8 cellular contexts compared by ENCODE assay signal in the genomic region with DNA sequence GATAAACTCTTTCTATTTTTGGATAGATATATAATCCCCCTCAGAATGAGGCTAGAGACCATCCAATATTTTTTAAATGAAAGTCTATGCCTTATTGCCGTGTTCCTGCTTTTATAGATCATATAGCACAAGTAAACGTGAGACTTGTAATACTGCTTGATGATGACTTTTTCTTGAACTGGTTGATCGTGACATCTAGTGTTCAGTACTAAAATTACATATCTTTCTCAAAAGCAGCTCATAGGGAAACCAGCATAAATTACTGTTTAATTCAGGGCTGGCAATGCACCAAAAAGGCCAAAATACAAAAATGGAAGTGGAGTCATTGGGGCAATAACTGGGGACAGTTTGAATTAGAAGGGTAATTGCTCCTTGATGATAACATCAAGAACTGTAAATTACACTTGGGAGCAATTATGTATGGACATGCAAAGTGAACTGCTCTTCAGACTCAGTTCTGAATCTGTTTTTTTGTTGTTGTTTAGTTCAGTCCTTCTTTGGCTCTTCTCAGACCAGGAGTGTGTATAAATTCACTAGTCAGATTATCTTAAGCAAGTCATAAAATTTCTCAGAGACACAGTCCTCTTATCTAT.
DNase-seq lines count a peak whose midpoint lies in the region; ATAC-seq, FAIRE-seq and TF ChIP-seq lines count a peak whose summit lies in the region.

No MANE protein-coding gene starts in this region.

- no peak overlapping the region for H3K27ac ChIP-seq in GM23248
- H3K27ac ChIP-seq in breast epithelium = no peak overlapping the region
- H3K27ac ChIP-seq in HepG2 (ENCODE audit: extremely low read length, insufficient read depth, low read length) = no peak overlapping the region

- TF ChIP-seq EP300 in HepG2 (IDR thresholded peaks at IDR 0.05; ENCODE audit: low read depth in 2 of 2, low read length in 2 of 2) (no peak), HepG2 (CRISPR knock-in tag; IDR thresholded peaks at IDR 0.05; ENCODE audit: borderline replicate concordance) (no peak)

- ATAC-seq in HepG2 (no peak), esophagus mucosa (no peak)

- H3K9me2 ChIP-seq in GM23248 (ENCODE audit: insufficient read depth) = no peaks in the 10 kb centered on the region

- H3K27me3 ChIP-seq in GM23248 (replicated peaks; ENCODE audit: insufficient read depth) (no peaks in the 10 kb centered on the region), breast epithelium (no peaks in the 10 kb centered on the region), HepG2 (ENCODE audit: control insufficient read depth in 1 of 2, insufficient read depth in 2 of 2, low read length in 2 of 2) (no peaks in the 10 kb centered on the region)

- no peak overlapping the region for H3K4me3 ChIP-seq in AG04449 (ENCODE audit: low read depth, low read length)
- no peak overlapping the region for H3K4me3 ChIP-seq in GM23248
- H3K4me3 ChIP-seq in breast epithelium = no peak overlapping the region
- no peak overlapping the region for H3K4me3 ChIP-seq in HepG2 (replicated peaks in 1 of 3; ENCODE audit: insufficient read depth in 1 of 3, low read depth in 2 of 3, low read length in 3 of 3)

- POLR2A ChIA-PET in AG04449 (lab: Yijun Ruan, JAX) (no interaction called here), HepG2 (lab: Yijun Ruan, JAX) (no interaction called here)

- FAIRE-seq in HepG2 (lab: Jason Lieb, UNC) = peak; percentile 18

- peak; percentile 47; the same call in 1 of the 2 replicates for TF ChIP-seq RAD21 in HepG2 (CRISPR knock-in tag; IDR thresholded peaks at IDR 0.05)

- H2AFZ ChIP-seq in GM23248 (no peak overlapping the region), HepG2 (ENCODE audit: low read length) (no peak overlapping the region)

- BruUV-seq in HepG2 (replicated peaks; lab: Mats Ljungman, UMichigan) = no TSS peak

- H3K4me1 ChIP-seq in GM23248 (ENCODE audit: insufficient read depth) (peaks cover 11% of the 10 kb centered on the region), breast epithelium (no peaks in the 10 kb centered on the region), HepG2 (ENCODE audit: insufficient read depth, low read length) (peaks cover 25% of the 10 kb centered on the region)

- H3K9me3 ChIP-seq in GM23248 (ENCODE audit: low read depth) (no peaks in the 10 kb centered on the region), breast epithelium (no peaks in the 10 kb centered on the region), HepG2 (ENCODE audit: low read length) (no peaks in the 10 kb centered on the region)

- DNase-seq in AG04449 (ENCODE audit: low read depth, low spot score) = peak; percentile 31
- peak; percentile 71 for DNase-seq in GM23248
- DNase-seq in NCI-H524 (lab: John Stamatoyannopoulos, UW) = peak; percentile 39 to 75
- DNase-seq in breast epithelium (ENCODE audit: low spot score in 2 of 2) = no peak
- DNase-seq in HepG2 (ENCODE audit: low spot score) = peak; percentile 27
- DNase-seq in HK-2 (ENCODE audit: unreplicated experiment) = no peak
- DNase-seq in activated T-cell treated with anti-CD3 and anti-CD28 coated beads for 4 hours = no peak

- peaks cover 17% of the 10 kb centered on the region; the same call in 1 of the 2 replicates for H3F3A ChIP-seq in GM23248 (ENCODE audit: insufficient read depth)

- in situ Hi-C loops in GM23248 (cut with MboI) (loop anchor here (5.0 to 10.0 kb wide), 3 partner anchors 328 to 466 kb away; no protein-coding TSS in a partner anchor), HepG2 (cut with HindIII; ENCODE audit: extremely low pct_ligation_motif_present, low pct_unique_long_range_greater_than_20kb) (loop anchor here (5.0 kb wide), 2 partner anchors 323 to 468 kb away; partner anchors contain the start of gene THSD4)

- CTCF ChIA-PET in AG04449 (lab: Yijun Ruan, JAX) = interaction anchor here (0.6 to 10.5 kb wide), 26 partner anchors 9 to 465 kb away, joined by 3 to 197 read pairs (median 4); partner anchors contain the start of gene THSD4
- CTCF ChIA-PET in HepG2 (lab: Yijun Ruan, JAX; ENCODE audit: low intra/inter-chr PET ratio, low total read pairs) = interaction anchor here (0.8 to 2.5 kb wide), 5 partner anchors 54 to 466 kb away, joined by 3 to 42 read pairs (median 4); partner anchors contain the start of gene THSD4

- H3K79me2 ChIP-seq in GM23248 (ENCODE audit: insufficient read depth) (no peaks in the 10 kb centered on the region), HepG2 (ENCODE audit: insufficient read depth, low read length) (no peaks in the 10 kb centered on the region)

- TF ChIP-seq POLR2A in breast epithelium (IDR thresholded peaks at IDR 0.05) = no peak
- TF ChIP-seq POLR2A in HepG2 (IDR thresholded peaks at IDR 0.05; ENCODE audit: insufficient read depth in 1 of 2, low read depth in 2 of 2, low read length in 2 of 2) = no peak

- TF ChIP-seq CTCF in AG04449 (IDR thresholded peaks at IDR 0.05; ENCODE audit: insufficient read depth, low read length, missing control alignments) (peak; percentile 17), breast epithelium (IDR thresholded peaks at IDR 0.05) (peak; percentile 77 to 81 (median 80)), HepG2 (CRISPR knock-in tag; IDR thresholded peaks at IDR 0.05) (peak; percentile 65)

- H3K36me3 ChIP-seq in GM23248 (ENCODE audit: low read depth) (no peaks in the 10 kb centered on the region), breast epithelium (no peaks in the 10 kb centered on the region), HepG2 (replicated peaks in 1 of 2; ENCODE audit: control insufficient read depth in 1 of 2, insufficient read depth in 2 of 2, low read length in 2 of 2) (no peaks in the 10 kb centered on the region)

- 0 to 2% methylated on average over 3 of the region's 3 CpGs for WGBS in GM23248 (ENCODE audit: low coverage in 1 of 2, low lambda C conversion rate in 2 of 2, missing lambda C conversion rate in 2 of 2), 2 experiments
- 0% methylated on average over 3 of the region's 3 CpGs for WGBS in HepG2 (ENCODE audit: low lambda C conversion rate)

- no peak overlapping the region for H3K4me2 ChIP-seq in GM23248 (ENCODE audit: unreplicated experiment)
- H3K4me2 ChIP-seq in HepG2 (ENCODE audit: low read depth, low read length) = no peak overlapping the region

- intact Hi-C loops in breast epithelium (cut with DNase I; ENCODE audit: low total_unique reads) = loop anchor here (10.0 kb wide), 2 partner anchors 294 to 326 kb away; partner anchors contain the start of gene THSD4
- intact Hi-C loops in HepG2 (cut with micrococcal nuclease; ENCODE audit: unreplicated experiment) = loop anchor here (10.0 kb wide), 1 partner anchor 134 kb away; no protein-coding TSS in a partner anchor

- H4K20me1 ChIP-seq in GM23248 (ENCODE audit: insufficient read depth) = no peaks in the 10 kb centered on the region
- no peaks in the 10 kb centered on the region for H4K20me1 ChIP-seq in HepG2 (ENCODE audit: insufficient read depth, low read length)

- no peak overlapping the region for H3K9ac ChIP-seq in GM23248
- no peak overlapping the region for H3K9ac ChIP-seq in HepG2 (ENCODE audit: insufficient read depth, low read depth, low read length)

TF ChIP-seq in HepG2, 621 proteins besides CTCF, POLR2A, EP300 and RAD21:
- peak; percentile 54; the same call in 1 of the 2 replicates for TF ChIP-seq SMC3 (IDR thresholded peaks at IDR 0.05; ENCODE audit: low read length)
- TF ChIP-seq TBX3 (IDR thresholded peaks at IDR 0.05; ENCODE audit: borderline replicate concordance) = no peak
- peak; percentile 72 for TF ChIP-seq STAG1 (CRISPR knock-in tag; IDR thresholded peaks at IDR 0.05)

Comparison
In these comparisons a context has a peak if more than half of its experiments do, and no peak if none do; other contexts are left out.
1. DNase-seq: peak in AG04449 (single experiment), GM23248 (single experiment), NCI-H524 (2 of 2) and HepG2 (single experiment); none in breast epithelium (0 of 2), HK-2 (single experiment) and activated T-cell treated with anti-CD3 and anti-CD28 coated beads for 4 hours (single experiment).
2. CTCF ChIP-seq: peak in every context shown above with its lines; median percentile 80 in breast epithelium; 65 in HepG2; 17 in AG04449.